ENCODE assay signal across 1 cellular context in genomic region chr1:222815367-222815765, GRCh38.
TF ChIP-seq lines count a peak whose summit lies in the region.

No MANE protein-coding gene starts in this region.

TF ChIP-seq in H1, 55 proteins besides CTCF, POLR2A, EP300 and RAD21:
- TF ChIP-seq CBX8 (IDR thresholded peaks at IDR 0.05; ENCODE audit: borderline replicate concordance, low read depth, low read length), result no peak
- TF ChIP-seq BRCA1 (IDR thresholded peaks at IDR 0.05; ENCODE audit: low read depth, low read length), result no peak
- TF ChIP-seq KDM4A (IDR thresholded peaks at IDR 0.05; ENCODE audit: low read depth, low read length, severe bottlenecking), result peak; percentile 0
- peak; percentile 51 for TF ChIP-seq ASH2L (IDR thresholded peaks at IDR 0.05; ENCODE audit: low read length)
- TF ChIP-seq HDAC6 (IDR thresholded peaks at IDR 0.05; ENCODE audit: low read depth, low read length), result no peak
- no peak for TF ChIP-seq SIX5 (IDR thresholded peaks at IDR 0.05; ENCODE audit: low read depth, low read length)
- no peak for TF ChIP-seq SIRT6 (IDR thresholded peaks at IDR 0.05; ENCODE audit: low read length)
TF ChIP-seq in H1: peak in this region for 2.
